9 cellular contexts compared by ENCODE assay signal in genomic region chr2:201191132-201191875, GRCh38. TPM values are rescaled to one million over a fixed set of nuclear protein-coding genes. Genes with fewer than 3 reads are reported as not detected.
DNase-seq lines count a peak whose midpoint lies in the region; ATAC-seq, FAIRE-seq and TF ChIP-seq lines count a peak whose summit lies in the region.
"Had no signal": no experiment of that assay in that cellular context is flagged by ENCODE, and none has a peak within 500 bp of the region (broad histone marks: within the 10 kb centered on the region; RNA-seq: fewer than 3 reads in every experiment).

No MANE protein-coding gene starts in this region.

- ATAC-seq in GM21360 (IDR thresholded peaks at IDR 0.05; ENCODE audit: unreplicated experiment) = peak; percentile 51

- FAIRE-seq in HTR-8/SVneo (lab: Jason Lieb, UNC) = no peak
- FAIRE-seq: GM12892 had no signal

- no peaks in the 10 kb centered on the region for H3K27me3 ChIP-seq in neutrophil

- peak overlapping the region; percentile 79 for H3K27ac ChIP-seq in neutrophil

- no peaks in the 10 kb centered on the region for H3K9me3 ChIP-seq in neutrophil

- no peak for TF ChIP-seq CTCF in neutrophil (IDR thresholded peaks at IDR 0.05)

- H3K4me1 ChIP-seq in neutrophil (ENCODE audit: control insufficient read depth in 1 of 2, insufficient read depth in 1 of 2, low read depth in 1 of 2, low read length in 1 of 2) = peaks cover 63 to 69% of the 10 kb centered on the region in 2 experiments

- H3K4me3 ChIP-seq in neutrophil (ENCODE audit: low read depth in 1 of 2, low read length in 1 of 2) = peak overlapping the region in 1 of 2 experiments; percentile 15

- DNase-seq in Kasumi-1 (lab: John Stamatoyannopoulos, UW) (peak; percentile 60), dermis blood vessel endothelial cell (peak; percentile 94), kidney glomerular epithelial cell (lab: John Stamatoyannopoulos, UW) (no peak), mucosa of gallbladder (ENCODE audit: low spot score) (no peak), kidney tubule cell (ENCODE audit: low spot score) (no peak), HTR-8/SVneo (ENCODE audit: insufficient read length, low spot score) (no peak)

- peaks cover 13% of the 10 kb centered on the region for H3K36me3 ChIP-seq in neutrophil

RNA-seq across cellular contexts. Expression of gene CASP10, which starts 8.4 kb away (rescaled TPM):
- total RNA-seq in dermis blood vessel endothelial cell = 68.7 and 94.8 TPM in 2 replicates
- total RNA-seq in mucosa of gallbladder = 18.9 TPM

Comparison
In these comparisons a context has a peak if more than half of its experiments do, and no peak if none do; other contexts are left out.
1. DNase-seq: peak in Kasumi-1 (2 of 2) and dermis blood vessel endothelial cell (single experiment); none in kidney glomerular epithelial cell (single experiment), mucosa of gallbladder (single experiment), kidney tubule cell (single experiment) and HTR-8/SVneo (single experiment).